Comparison of ENCODE assay signal across 2 cellular contexts in the genomic region with DNA sequence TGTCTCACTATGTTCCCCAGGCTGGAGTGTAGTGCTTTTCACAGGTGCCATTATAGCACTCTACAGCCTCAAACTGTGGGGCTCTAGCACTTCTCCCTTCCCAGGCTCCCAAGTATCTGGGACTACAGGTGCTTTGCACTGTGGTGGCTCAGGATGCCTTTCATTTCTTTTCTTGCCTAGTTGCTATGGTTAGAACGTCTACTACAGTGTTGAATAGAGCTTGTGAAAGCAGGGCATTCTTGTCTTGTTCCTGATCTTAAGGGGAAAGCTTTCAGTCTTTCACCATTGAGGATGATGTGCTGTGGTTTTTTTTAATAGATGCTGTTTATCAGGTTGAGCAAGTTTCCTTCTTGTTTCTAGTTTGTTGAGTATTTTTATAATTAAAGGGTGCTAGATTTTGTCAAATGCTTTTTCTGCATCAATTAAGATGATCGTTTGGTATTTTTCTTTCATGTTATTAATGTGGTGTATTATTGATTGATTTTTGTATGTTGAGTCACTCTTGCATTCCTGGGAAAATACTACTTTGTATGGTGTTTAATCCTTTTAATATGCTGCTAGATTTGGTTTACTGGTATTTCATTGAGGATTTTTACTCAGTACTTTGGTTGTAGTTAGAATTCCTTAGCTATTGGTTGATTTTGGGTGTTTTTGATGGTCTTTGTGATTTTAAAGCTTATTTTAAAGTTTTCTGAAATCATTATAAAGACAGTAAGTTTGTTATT.
TF ChIP-seq lines count a peak whose summit lies in the region.

No MANE protein-coding gene starts in this region.

TF ChIP-seq in GM12878, 131 proteins besides CTCF, POLR2A, EP300 and RAD21:
- TF ChIP-seq YY1 (IDR thresholded peaks at IDR 0.05; ENCODE audit: low read depth, low read length) (no peak), ZNF384 (IDR thresholded peaks at IDR 0.05; ENCODE audit: borderline replicate concordance, low read depth, low read length) (no peak)
TF ChIP-seq in GM12878: peak in this region for 0.

TF ChIP-seq in GM12891, 5 proteins besides CTCF, POLR2A, EP300 and RAD21:
- TF ChIP-seq POLR2AphosphoS5 (IDR thresholded peaks at IDR 0.05; ENCODE audit: low read depth, low read length) (no peak), PAX5 (IDR thresholded peaks at IDR 0.05; ENCODE audit: insufficient read depth, low read length, severe bottlenecking) (no peak), POU2F2 (IDR thresholded peaks at IDR 0.05; ENCODE audit: low read depth, low read length) (no peak), TAF1 (IDR thresholded peaks at IDR 0.05; ENCODE audit: low read depth, low read length) (no peak), SPI1 (IDR thresholded peaks at IDR 0.05; ENCODE audit: low read depth, low read length) (no peak)
TF ChIP-seq in GM12891: peak in this region for 0.
